ENCODE assay signal across 25 cellular contexts in genomic region chr5:134560698-134561097, GRCh38. TPM values are rescaled to one million over a fixed set of nuclear protein-coding genes. Genes with fewer than 3 reads are reported as not detected.
DNase-seq lines count a peak whose midpoint lies in the region; FAIRE-seq and TF ChIP-seq lines count a peak whose summit lies in the region.
"Had no signal": no experiment of that assay in that cellular context is flagged by ENCODE, and none has a peak within 500 bp of the region (broad histone marks: within the 10 kb centered on the region; RNA-seq: fewer than 3 reads in every experiment).

No MANE protein-coding gene starts in this region.

- H3K4me1 ChIP-seq in astrocyte (ENCODE audit: insufficient read depth, low read length) = peaks cover 18% of the 10 kb centered on the region
- peaks cover 20% of the 10 kb centered on the region for H3K4me1 ChIP-seq in osteoblast (ENCODE audit: insufficient read depth, low read length)

- peak overlapping the region; percentile 76 for H3K27ac Mint-ChIP-seq in activated naive CD4-positive, alpha-beta T cell treated with anti-CD3 and anti-CD28 coated beads, Interleukin-2, amount 50 U/mL, for 24 hours
- H3K27ac Mint-ChIP-seq in IgD-negative memory B cell = peak overlapping the region in 2 of 3 donors; percentile 39 to 76
- H3K27ac Mint-ChIP-seq in astrocyte (ENCODE audit: unreplicated experiment) = no peak overlapping the region

- no peak for DNase-seq in activated naive CD4-positive, alpha-beta T cell treated with Interleukin-2 at 50 U/mL for 16 hours
- DNase-seq in astrocyte (ENCODE audit: low read depth) (no peak), osteoblast (ENCODE audit: insufficient read length, low spot score, missing footprints) (peak; percentile 84), T-helper 1 cell (no peak), ecto neural progenitor cell (ENCODE audit: low spot score) (no peak)
- no peak for DNase-seq in activated CD8-positive, alpha-beta memory T cell treated with anti-CD3 and anti-CD28 coated beads, Interleukin-2, amount 50 U/mL, for 48 hours
- DNase-seq: BE2C; DMS53; EL; GF-D8; GOT3; HCEC 1CT; KBM-7; NCI-H1092; NCI-H1436; NCI-H187 treated with DMSO at 0.1 percent for 48 hours; NCI-H2107; NK-92 treated with Interleukin-12 subunit alpha and Interleukin-12 subunit beta, amount 100 ng/mL, for 24 hours had no signal

- no peaks in the 10 kb centered on the region for H3K9me3 ChIP-seq in astrocyte (ENCODE audit: insufficient read depth, low read depth, low read length)
- H3K9me3 ChIP-seq in osteoblast (ENCODE audit: low read depth, low read length) = no peaks in the 10 kb centered on the region
- H3K9me3 ChIP-seq: A549, BE2C had no signal

- H3K36me3 Mint-ChIP-seq in activated naive CD4-positive, alpha-beta T cell treated with anti-CD3 and anti-CD28 coated beads, Interleukin-2, amount 50 U/mL, for 24 hours = peaks cover 8% of the 10 kb centered on the region
- H3K36me3 Mint-ChIP-seq in IgD-negative memory B cell (no peaks in the 10 kb centered on the region), astrocyte (ENCODE audit: low read depth, unreplicated experiment) (peaks cover 32% of the 10 kb centered on the region)

- H3K79me2 ChIP-seq in astrocyte (ENCODE audit: insufficient read depth, low read length) (no peaks in the 10 kb centered on the region), osteoblast (ENCODE audit: insufficient read depth, low read length) (peaks cover 21% of the 10 kb centered on the region)

- FAIRE-seq in astrocyte (lab: Jason Lieb, UNC) = no peak
- FAIRE-seq: A549, D721Med, GM19239, HepG2 had no signal

- H2AFZ ChIP-seq in astrocyte (ENCODE audit: low read depth, low read length) = no peak overlapping the region
- H2AFZ ChIP-seq in osteoblast (ENCODE audit: low read length) = no peak overlapping the region

- H4K20me1 ChIP-seq in astrocyte (ENCODE audit: insufficient read depth, low read length) = no peaks in the 10 kb centered on the region
- no peaks in the 10 kb centered on the region for H4K20me1 ChIP-seq in osteoblast (ENCODE audit: insufficient read depth, low read length)

- no peak for TF ChIP-seq CTCF in astrocyte (IDR thresholded peaks at IDR 0.05; ENCODE audit: insufficient read depth, low read depth, low read length)
- no peak for TF ChIP-seq CTCF in osteoblast (IDR thresholded peaks at IDR 0.05; ENCODE audit: extremely low read depth, low read depth, low read length)

- H3K4me1 Mint-ChIP-seq in activated naive CD4-positive, alpha-beta T cell treated with anti-CD3 and anti-CD28 coated beads, Interleukin-2, amount 50 U/mL, for 24 hours = peaks cover 21% of the 10 kb centered on the region
- H3K4me1 Mint-ChIP-seq in IgD-negative memory B cell (peaks cover 11 to 13% (median 13%) of the 10 kb centered on the region in 3 donors), astrocyte (ENCODE audit: low read depth, unreplicated experiment) (peaks cover 3% of the 10 kb centered on the region)

- no peak overlapping the region for H3K4me3 Mint-ChIP-seq in activated naive CD4-positive, alpha-beta T cell treated with anti-CD3 and anti-CD28 coated beads, Interleukin-2, amount 50 U/mL, for 24 hours
- no peak overlapping the region for H3K4me3 Mint-ChIP-seq in IgD-negative memory B cell
- H3K4me3 Mint-ChIP-seq in astrocyte (ENCODE audit: unreplicated experiment) = peak overlapping the region; percentile 40

- no peaks in the 10 kb centered on the region for H3K27me3 ChIP-seq in astrocyte (ENCODE audit: insufficient read depth, low read length)
- H3K27me3 ChIP-seq in osteoblast (ENCODE audit: insufficient read depth, low read length) = no peaks in the 10 kb centered on the region
- H3K27me3 ChIP-seq: BE2C had no signal

- no peak overlapping the region for H3K9ac ChIP-seq in astrocyte (ENCODE audit: low read length)

- H3K9me3 Mint-ChIP-seq in activated naive CD4-positive, alpha-beta T cell treated with anti-CD3 and anti-CD28 coated beads, Interleukin-2, amount 50 U/mL, for 24 hours = no peaks in the 10 kb centered on the region
- H3K9me3 Mint-ChIP-seq in IgD-negative memory B cell = no peaks in the 10 kb centered on the region
- H3K9me3 Mint-ChIP-seq in astrocyte (ENCODE audit: unreplicated experiment) = no peaks in the 10 kb centered on the region

- no peak overlapping the region for H3K4me2 ChIP-seq in astrocyte (ENCODE audit: low read length)
- H3K4me2 ChIP-seq in osteoblast (ENCODE audit: insufficient read depth, low read length) = no peak overlapping the region
- H3K4me2 ChIP-seq: A549 had no signal

- H3K4me3 ChIP-seq in astrocyte (ENCODE audit: insufficient read depth, low read depth, low read length) (no peak overlapping the region), osteoblast (ENCODE audit: insufficient read depth, low read length) (no peak overlapping the region)
- H3K4me3 ChIP-seq: A549 had no signal

- H3K27me3 Mint-ChIP-seq in activated naive CD4-positive, alpha-beta T cell treated with anti-CD3 and anti-CD28 coated beads, Interleukin-2, amount 50 U/mL, for 24 hours = no peaks in the 10 kb centered on the region
- H3K27me3 Mint-ChIP-seq in IgD-negative memory B cell (peaks cover 2% of the 10 kb centered on the region), astrocyte (ENCODE audit: low read depth, unreplicated experiment) (no peaks in the 10 kb centered on the region)

- H3K27ac ChIP-seq in astrocyte (ENCODE audit: low read depth, low read length) (no peak overlapping the region), osteoblast (ENCODE audit: low read depth, low read length) (no peak overlapping the region)
- H3K27ac ChIP-seq: HL-60 had no signal

- no peaks in the 10 kb centered on the region for H3K36me3 ChIP-seq in astrocyte (ENCODE audit: insufficient read depth, low read length)
- peaks cover 45% of the 10 kb centered on the region for H3K36me3 ChIP-seq in osteoblast (ENCODE audit: insufficient read depth, low read length)

RNA-seq across cellular contexts. Expression of gene JADE2, which starts 35.2 kb away (rescaled TPM):
- 46.7 TPM for polyA plus RNA-seq in IgD-negative memory B cell
- total RNA-seq in astrocyte (25.3 and 30.3 TPM in 2 replicates), osteoblast (22.7 and 26.8 TPM in 2 replicates)
